In genomic region chr12:31728917-31729640, GRCh38 we compare ENCODE assay signal across 1 cellular context.
TF ChIP-seq lines count a peak whose summit lies in the region.

TSS of gene AMN1 (minus strand) at chr12:31729021. CDS start at chr12:31729008, 13 bp downstream.

TF ChIP-seq in HepG2, 621 proteins besides CTCF, POLR2A, EP300 and RAD21 (continued from another document and continues in another):
- TF ChIP-seq REXO4 (CRISPR knock-in tag; IDR thresholded peaks at IDR 0.05; ENCODE audit: borderline replicate concordance) (no peak), SMYD3 (CRISPR knock-in tag; IDR thresholded peaks at IDR 0.05) (0 out of 2 replicates have a peak, but pooled peaks have one; percentile 19), RNF219 (CRISPR knock-in tag; IDR thresholded peaks at IDR 0.05) (no peak), JARID2 (CRISPR knock-in tag; IDR thresholded peaks at IDR 0.05; ENCODE audit: insufficient replicate concordance) (no peak), ZNF256 (CRISPR knock-in tag; conservative IDR thresholded peaks at IDR 0.05) (no peak), PHF8 (CRISPR knock-in tag; IDR thresholded peaks at IDR 0.05) (peak; percentile 67), HCFC1 (IDR thresholded peaks at IDR 0.05; ENCODE audit: low read depth, low read length) (peak; percentile 78), KLF9 (CRISPR knock-in tag; IDR thresholded peaks at IDR 0.05; ENCODE audit: low read depth) (no peak; the same call in 1 of the 2 replicates), RBFOX2 (IDR thresholded peaks at IDR 0.05; ENCODE audit: low read depth, low read length) (peak; percentile 65), ATF6 (CRISPR knock-in tag; conservative IDR thresholded peaks at IDR 0.05) (no peak), NFE2L1 (CRISPR knock-in tag; IDR thresholded peaks at IDR 0.05; ENCODE audit: borderline replicate concordance) (no peak), REL (CRISPR knock-in tag; conservative IDR thresholded peaks at IDR 0.05) (no peak), ZNF10 (CRISPR knock-in tag; IDR thresholded peaks at IDR 0.05; ENCODE audit: borderline replicate concordance, low read depth) (no peak), CHCHD3 (CRISPR knock-in tag; IDR thresholded peaks at IDR 0.05) (no peak), ZNF234 (CRISPR knock-in tag; conservative IDR thresholded peaks at IDR 0.05) (no peak), SRY (CRISPR knock-in tag; IDR thresholded peaks at IDR 0.05) (0 out of 2 replicates have a peak, but pooled peaks have one; percentile 27), NCOA2 (CRISPR knock-in tag; IDR thresholded peaks at IDR 0.05) (no peak), U2AF1 (optimal IDR thresholded peaks at IDR 0.05; ENCODE audit: low read depth, low read length) (no peak), SUZ12 (IDR thresholded peaks at IDR 0.05; ENCODE audit: low read depth, low read length) (peak; percentile 25; the same call in 1 of the 2 replicates), USF2 (IDR thresholded peaks at IDR 0.05; ENCODE audit: low read depth, low read length) (no peak), USF2 (CRISPR knock-in tag; IDR thresholded peaks at IDR 0.05; ENCODE audit: borderline replicate concordance) (no peak; the same call in 1 of the 2 replicates), ZNF232 (CRISPR knock-in tag; IDR thresholded peaks at IDR 0.05; ENCODE audit: borderline replicate concordance) (peak; percentile 81; the same call in 1 of the 2 replicates), HMG20A (CRISPR knock-in tag; IDR thresholded peaks at IDR 0.05; ENCODE audit: borderline replicate concordance) (no peak), ZNF576 (CRISPR knock-in tag; IDR thresholded peaks at IDR 0.05) (no peak), TBX3 (IDR thresholded peaks at IDR 0.05; ENCODE audit: borderline replicate concordance) (peak; percentile 57; the same call in 1 of the 2 replicates), PHB2 (IDR thresholded peaks at IDR 0.05; ENCODE audit: partially characterized antibody) (no peak), FOSL1 (CRISPR knock-in tag; IDR thresholded peaks at IDR 0.05; ENCODE audit: borderline replicate concordance) (no peak), DMAP1 (CRISPR knock-in tag; IDR thresholded peaks at IDR 0.05) (peak; percentile 63; the same call in 1 of the 2 replicates), ZNF362 (CRISPR knock-in tag; IDR thresholded peaks at IDR 0.05; ENCODE audit: borderline replicate concordance) (no peak), SP5 (CRISPR knock-in tag; IDR thresholded peaks at IDR 0.05; ENCODE audit: borderline replicate concordance, low read depth) (peak; percentile 64; the same call in 1 of the 2 replicates), CSRNP1 (CRISPR knock-in tag; IDR thresholded peaks at IDR 0.05) (no peak), ZBTB46 (CRISPR knock-in tag; IDR thresholded peaks at IDR 0.05; ENCODE audit: borderline replicate concordance) (no peak), ZMYM2 (CRISPR knock-in tag; IDR thresholded peaks at IDR 0.05) (no peak)
- TF ChIP-seq, protein P1, sequence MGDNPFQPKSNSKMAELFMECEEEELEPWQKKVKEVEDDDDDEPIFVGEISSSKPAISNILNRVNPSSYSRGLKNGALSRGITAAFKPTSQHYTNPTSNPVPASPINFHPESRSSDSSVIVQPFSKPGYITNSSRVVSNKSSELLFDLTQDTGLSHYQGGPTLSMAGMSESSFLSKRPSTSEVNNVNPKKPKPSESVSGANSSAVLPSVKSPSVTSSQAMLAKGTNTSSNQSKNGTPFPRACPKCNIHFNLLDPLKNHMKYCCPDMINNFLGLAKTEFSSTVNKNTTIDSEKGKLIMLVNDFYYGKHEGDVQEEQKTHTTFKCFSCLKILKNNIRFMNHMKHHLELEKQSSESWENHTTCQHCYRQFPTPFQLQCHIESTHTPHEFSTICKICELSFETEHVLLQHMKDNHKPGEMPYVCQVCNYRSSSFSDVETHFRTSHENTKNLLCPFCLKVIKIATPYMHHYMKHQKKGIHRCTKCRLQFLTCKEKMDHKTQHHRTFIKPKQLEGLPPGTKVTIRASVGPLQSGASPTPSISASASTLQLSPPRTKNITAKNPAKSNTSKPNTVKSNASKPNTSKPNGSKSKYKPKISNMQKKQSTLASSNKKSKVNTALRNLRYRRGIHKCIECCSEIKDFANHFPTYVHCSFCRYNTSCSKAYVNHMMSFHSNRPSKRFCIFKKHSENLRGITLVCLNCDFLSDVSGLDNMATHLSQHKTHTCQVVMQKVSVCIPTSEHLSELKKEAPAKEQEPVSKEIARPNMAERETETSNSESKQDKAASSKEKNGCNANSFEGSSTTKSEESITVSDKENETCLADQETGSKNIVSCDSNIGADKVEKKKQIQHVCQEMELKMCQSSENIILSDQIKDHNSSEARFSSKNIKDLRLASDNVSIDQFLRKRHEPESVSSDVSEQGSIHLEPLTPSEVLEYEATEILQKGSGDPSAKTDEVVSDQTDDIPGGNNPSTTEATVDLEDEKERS (CRISPR knock-in tag; IDR thresholded peaks at IDR 0.05) = peak; percentile 71; the same call in 1 of the 2 replicates
- TF ChIP-seq, protein P2, sequence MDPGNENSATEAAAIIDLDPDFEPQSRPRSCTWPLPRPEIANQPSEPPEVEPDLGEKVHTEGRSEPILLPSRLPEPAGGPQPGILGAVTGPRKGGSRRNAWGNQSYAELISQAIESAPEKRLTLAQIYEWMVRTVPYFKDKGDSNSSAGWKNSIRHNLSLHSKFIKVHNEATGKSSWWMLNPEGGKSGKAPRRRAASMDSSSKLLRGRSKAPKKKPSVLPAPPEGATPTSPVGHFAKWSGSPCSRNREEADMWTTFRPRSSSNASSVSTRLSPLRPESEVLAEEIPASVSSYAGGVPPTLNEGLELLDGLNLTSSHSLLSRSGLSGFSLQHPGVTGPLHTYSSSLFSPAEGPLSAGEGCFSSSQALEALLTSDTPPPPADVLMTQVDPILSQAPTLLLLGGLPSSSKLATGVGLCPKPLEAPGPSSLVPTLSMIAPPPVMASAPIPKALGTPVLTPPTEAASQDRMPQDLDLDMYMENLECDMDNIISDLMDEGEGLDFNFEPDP (CRISPR knock-in tag; conservative IDR thresholded peaks at IDR 0.05) = no peak
- TF ChIP-seq, protein P3, sequence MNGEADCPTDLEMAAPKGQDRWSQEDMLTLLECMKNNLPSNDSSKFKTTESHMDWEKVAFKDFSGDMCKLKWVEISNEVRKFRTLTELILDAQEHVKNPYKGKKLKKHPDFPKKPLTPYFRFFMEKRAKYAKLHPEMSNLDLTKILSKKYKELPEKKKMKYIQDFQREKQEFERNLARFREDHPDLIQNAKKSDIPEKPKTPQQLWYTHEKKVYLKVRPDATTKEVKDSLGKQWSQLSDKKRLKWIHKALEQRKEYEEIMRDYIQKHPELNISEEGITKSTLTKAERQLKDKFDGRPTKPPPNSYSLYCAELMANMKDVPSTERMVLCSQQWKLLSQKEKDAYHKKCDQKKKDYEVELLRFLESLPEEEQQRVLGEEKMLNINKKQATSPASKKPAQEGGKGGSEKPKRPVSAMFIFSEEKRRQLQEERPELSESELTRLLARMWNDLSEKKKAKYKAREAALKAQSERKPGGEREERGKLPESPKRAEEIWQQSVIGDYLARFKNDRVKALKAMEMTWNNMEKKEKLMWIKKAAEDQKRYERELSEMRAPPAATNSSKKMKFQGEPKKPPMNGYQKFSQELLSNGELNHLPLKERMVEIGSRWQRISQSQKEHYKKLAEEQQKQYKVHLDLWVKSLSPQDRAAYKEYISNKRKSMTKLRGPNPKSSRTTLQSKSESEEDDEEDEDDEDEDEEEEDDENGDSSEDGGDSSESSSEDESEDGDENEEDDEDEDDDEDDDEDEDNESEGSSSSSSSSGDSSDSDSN (CRISPR knock-in tag; IDR thresholded peaks at IDR 0.05) = peak; percentile 64
